14 cellular contexts compared by ENCODE assay signal in the genomic region with DNA sequence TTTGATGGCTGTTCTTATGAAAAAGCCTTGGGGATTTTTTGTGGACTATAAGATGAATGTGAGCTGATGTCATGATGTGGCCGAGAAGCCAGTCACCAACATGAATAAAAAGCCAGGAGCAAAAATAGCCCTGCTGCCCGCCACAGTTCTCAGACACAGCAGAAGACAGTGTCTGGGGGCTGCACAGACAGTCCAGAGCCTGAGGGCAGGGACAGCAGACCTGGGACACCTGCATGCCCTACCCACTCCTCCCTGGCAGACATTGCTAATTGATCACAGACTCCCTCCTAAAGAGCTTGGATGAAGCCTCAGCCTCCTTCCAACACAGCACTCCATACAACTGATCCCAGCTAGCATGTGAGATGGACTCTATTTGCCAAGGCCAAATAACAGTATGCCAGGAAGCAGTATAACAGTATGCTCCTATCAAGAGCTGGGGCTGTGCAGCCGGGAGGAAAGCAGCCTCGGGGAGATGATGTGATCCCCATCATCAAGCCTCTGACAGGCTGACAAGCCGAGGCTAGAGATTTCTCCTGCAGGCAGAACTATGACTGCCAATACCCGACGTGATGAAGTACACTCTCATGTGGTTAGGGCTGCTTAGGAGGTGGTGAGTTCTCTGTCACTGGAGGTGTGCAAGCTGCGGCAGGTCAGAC.
DNase-seq lines count a peak whose midpoint lies in the region; ATAC-seq and TF ChIP-seq lines count a peak whose summit lies in the region.
"Had no signal": no experiment of that assay in that cellular context is flagged by ENCODE, and none has a peak within 500 bp of the region (broad histone marks: within the 10 kb centered on the region; RNA-seq: fewer than 3 reads in every experiment).

No MANE protein-coding gene starts in this region.

- peaks cover 0 to under 1% (median 0%) of the 10 kb centered on the region in 3 donors for H3K36me3 ChIP-seq in tibial nerve

- peak overlapping the region in 3 of 5 experiments; percentile 2 to 83 (median 29) for H3K27ac Mint-ChIP-seq in brain

- ATAC-seq in left ventricle myocardium superior (peak; percentile 2), Right ventricle myocardium superior (ENCODE audit: poor library complexity) (no peak), GM19455 (IDR thresholded peaks at IDR 0.05; ENCODE audit: unreplicated experiment) (no peak)

- H3K36me3 Mint-ChIP-seq in brain, result peaks cover 5% of the 10 kb centered on the region

- H3K4me3 Mint-ChIP-seq in brain, result no peak overlapping the region

- H3K9me3 ChIP-seq in tibial nerve, result no peaks in the 10 kb centered on the region
- H3K9me3 ChIP-seq: spleen had no signal

- H3K27me3 ChIP-seq in layer of hippocampus (ENCODE audit: control insufficient read depth, insufficient read depth, low read length), result no peaks in the 10 kb centered on the region
- no peaks in the 10 kb centered on the region for H3K27me3 ChIP-seq in tibial nerve
- H3K27me3 ChIP-seq: spleen had no signal

- peaks cover 76% of the 10 kb centered on the region for H3K4me1 Mint-ChIP-seq in brain

- TF ChIP-seq EP300 in tibial nerve (IDR thresholded peaks at IDR 0.05), result no peak

- DNase-seq in left ventricle myocardium superior (no peak), Right ventricle myocardium superior (no peak), tibial nerve (ENCODE audit: low spot score in 2 of 2) (no peak), amniotic stem cell (lab: John Stamatoyannopoulos, UW) (no peak), OCI-M2 (lab: John Stamatoyannopoulos, UW; ENCODE audit: unreplicated experiment) (no peak)
- DNase-seq: activated CD8-positive, alpha-beta memory T cell treated with anti-CD3 and anti-CD28 coated beads for 24 hours; activated naive CD4-positive, alpha-beta T cell; cortex of kidney; spleen had no signal

- TF ChIP-seq CTCF in brain (conservative IDR thresholded peaks at IDR 0.05), result no peak
- no peak for TF ChIP-seq CTCF in tibial nerve (IDR thresholded peaks at IDR 0.05)

- H3K9me3 Mint-ChIP-seq in brain, result no peaks in the 10 kb centered on the region

- WGBS in tibial nerve, 2 donors, result 35 to 71% methylated on average over 8 of the region's 8 CpGs

- H3K27ac ChIP-seq in layer of hippocampus (ENCODE audit: low read depth, low read length) (peak overlapping the region; percentile 98), tibial nerve (peak overlapping the region in 3 of 4 donors; percentile 21 to 85 (median 72))
- H3K27ac ChIP-seq: SK-N-MC had no signal

- intact Hi-C loops in left ventricle myocardium superior (cut with micrococcal nuclease) (no loop called here), Right ventricle myocardium superior (cut with DNase I) (no loop called here)

- no peak overlapping the region for H3K4me3 ChIP-seq in tibial nerve
- H3K4me3 ChIP-seq: lung, SK-N-MC, spleen had no signal

- TF ChIP-seq POLR2A in tibial nerve (IDR thresholded peaks at IDR 0.05), result no peak

- H3K4me1 ChIP-seq in tibial nerve, result peaks cover 5 to 90% (median 63%) of the 10 kb centered on the region in 4 donors

- no peaks in the 10 kb centered on the region for H3K27me3 Mint-ChIP-seq in brain
